In the genomic region with DNA sequence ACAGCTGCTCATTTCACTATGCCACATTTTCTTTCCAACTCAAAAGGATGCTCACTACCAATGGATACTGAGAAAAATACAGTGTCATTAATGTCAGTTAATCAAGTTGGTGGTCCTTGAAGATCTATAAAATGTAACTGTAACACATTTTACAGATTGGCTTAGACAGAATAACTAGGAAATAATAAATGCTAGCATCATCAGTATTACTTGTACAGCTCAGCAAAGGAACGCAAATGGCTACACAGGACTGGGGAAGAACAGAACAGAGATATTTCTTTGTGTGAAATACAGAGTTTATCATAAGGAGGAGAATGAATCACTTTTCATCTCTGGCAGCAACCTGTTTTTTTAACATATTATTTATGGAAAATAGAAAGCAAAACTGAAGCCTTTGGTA, we compare ENCODE assay signal across 8 cellular contexts. TPM values are rescaled to one million over a fixed set of nuclear protein-coding genes. Genes with fewer than 3 reads are reported as not detected.
DNase-seq lines count a peak whose midpoint lies in the region; ATAC-seq, FAIRE-seq and TF ChIP-seq lines count a peak whose summit lies in the region.

No MANE protein-coding gene starts in this region.

- peak overlapping the region; percentile 94 for H3K27ac Mint-ChIP-seq in neural crest cell (ENCODE audit: unreplicated experiment)

- WGBS in K562 (ENCODE audit: insufficient coverage, low coverage, missing lambda C conversion rate) = 71% methylated on average over 1 of the region's 1 CpG

- H3K9me1 ChIP-seq in K562 (ENCODE audit: control insufficient read depth, insufficient read depth, low read length) = no peaks in the 10 kb centered on the region

- TF ChIP-seq EP300 in K562 (IDR thresholded peaks at IDR 0.05; ENCODE audit: low read length) = no peak

- H3K4me2 ChIP-seq in DND-41 (ENCODE audit: insufficient read depth, low read length) = peak overlapping the region; percentile 34; the same call in 1 of the 2 replicates
- H3K4me2 ChIP-seq in K562 (ENCODE audit: insufficient read depth, low read length) = no peak overlapping the region; the same call in 1 of the 2 replicates

- intact Hi-C loops in K562 (cut with micrococcal nuclease) = no loop called here

- POLR2A ChIA-PET in K562 (lab: Yijun Ruan, JAX) = interaction anchor here (0.6 to 0.8 kb wide), 2 partner anchors 48 to 515 kb away, joined by 3 read pairs; no protein-coding TSS in a partner anchor

- H3K27me3 ChIP-seq in DND-41 (ENCODE audit: insufficient read depth, low read length, poor library complexity) (no peaks in the 10 kb centered on the region), K562 (ENCODE audit: control insufficient read depth in 2 of 2, insufficient read depth in 2 of 2, low read length in 2 of 2) (no peaks in the 10 kb centered on the region)

- in situ Hi-C loops in K562 (cut with MboI) = no loop called here

- H3K9ac ChIP-seq in DND-41 (ENCODE audit: low read depth, low read length) (no peak overlapping the region), K562 (ENCODE audit: insufficient read depth in 1 of 2, low read depth in 2 of 2, low read length in 2 of 2) (no peak overlapping the region)

- peaks cover 9% of the 10 kb centered on the region for H3K36me3 Mint-ChIP-seq in neural crest cell (ENCODE audit: low read depth)

- H3K4me1 ChIP-seq in DND-41 (ENCODE audit: insufficient read depth, low read length) (no peaks in the 10 kb centered on the region), K562 (replicated peaks in 1 of 2; ENCODE audit: control insufficient read depth in 2 of 2, insufficient read depth in 2 of 2, low read length in 2 of 2) (no peaks in the 10 kb centered on the region)

- no peak for TF ChIP-seq POLR2A in K562 (conservative IDR thresholded peaks at IDR 0.05)

- H4K20me1 ChIP-seq in DND-41 (ENCODE audit: insufficient read depth, low read length) = no peaks in the 10 kb centered on the region
- H4K20me1 ChIP-seq in K562 (replicated peaks; ENCODE audit: control insufficient read depth, insufficient read depth, low read length) = no peaks in the 10 kb centered on the region

- DNase-seq in DND-41 = no peak
- no peak for DNase-seq in K562 (ENCODE audit: extremely low read depth in 1 of 4, low spot score in 3 of 4)
- no peak for DNase-seq in neural crest cell (ENCODE audit: low read depth, low spot score)
- no peak for DNase-seq in SHP77 (lab: John Stamatoyannopoulos, UW)
- DNase-seq in nucleus accumbens (lab: John Stamatoyannopoulos, UW) = no peak
- DNase-seq in NCI-H2227 treated with DMSO at 0.1 percent for 48 hours (lab: John Stamatoyannopoulos, UW) = no peak

- no peak for TF ChIP-seq RAD21 in K562 (CRISPR knock-in tag; conservative IDR thresholded peaks at IDR 0.05 in 1 of 2, IDR thresholded peaks at IDR 0.05 in 1 of 2)

- CTCF ChIA-PET in K562 (lab: Yijun Ruan, JAX; ENCODE audit: low intra/inter-chr PET ratio) = no interaction called here

- peaks cover 3% of the 10 kb centered on the region for H3K9me3 Mint-ChIP-seq in neural crest cell

- peaks cover 63% of the 10 kb centered on the region for H3K4me1 Mint-ChIP-seq in neural crest cell

- H3K27ac ChIP-seq in DND-41 (ENCODE audit: low read length) (no peak overlapping the region), K562 (ENCODE audit: extremely low read depth, low read depth, low read length) (no peak overlapping the region)

- H3K4me3 Mint-ChIP-seq in neural crest cell = peak overlapping the region; percentile 21

- no peaks in the 10 kb centered on the region for H3K36me3 ChIP-seq in DND-41 (ENCODE audit: insufficient read depth, low read length)
- H3K36me3 ChIP-seq in K562 (ENCODE audit: control insufficient read depth, insufficient read depth, low read length) = no peaks in the 10 kb centered on the region

- H2AFZ ChIP-seq in DND-41 (ENCODE audit: low read depth, low read length) (no peak overlapping the region), K562 (ENCODE audit: low read depth, low read length) (peak overlapping the region; percentile 76)

- H3K4me3 ChIP-seq in DND-41 (ENCODE audit: low read depth in 1 of 2, low read length in 2 of 2) (no peak overlapping the region), K562 (no peak overlapping the region)

- TF ChIP-seq CTCF in DND-41 (IDR thresholded peaks at IDR 0.05; ENCODE audit: borderline replicate concordance, extremely low read depth, low read length, poor library complexity, severe bottlenecking) = no peak
- TF ChIP-seq CTCF in K562 (IDR thresholded peaks at IDR 0.05 in 2 of 3, conservative IDR thresholded peaks at IDR 0.05 in 1 of 3; ENCODE audit: insufficient read depth in 2 of 3, low read depth in 1 of 3, low read length in 3 of 3) = no peak
- no peak for TF ChIP-seq CTCF in neural crest cell (conservative IDR thresholded peaks at IDR 0.05)

- no peak for FAIRE-seq in K562 (lab: Jason Lieb, UNC)

- BruUV-seq in K562 (replicated peaks; lab: Mats Ljungman, UMichigan) = no TSS peak

- H3K79me2 ChIP-seq in DND-41 (ENCODE audit: insufficient read depth, low read length) (no peaks in the 10 kb centered on the region), K562 (ENCODE audit: control insufficient read depth, insufficient read depth, low read length) (no peaks in the 10 kb centered on the region)

- H3K9me3 ChIP-seq in DND-41 (ENCODE audit: insufficient read depth, low read length, severe bottlenecking) (no peaks in the 10 kb centered on the region), K562 (replicated peaks; ENCODE audit: control insufficient read depth, insufficient read depth, low read depth, low read length) (no peaks in the 10 kb centered on the region)

- ATAC-seq in DND-41 (ENCODE audit: insufficient read depth, low read depth) (no peak), HG02840 (IDR thresholded peaks at IDR 0.05; ENCODE audit: low FRiP score, unreplicated experiment) (peak; percentile 22), K562 (no peak), HG03159 (IDR thresholded peaks at IDR 0.05; ENCODE audit: unreplicated experiment) (no peak)

- no peaks in the 10 kb centered on the region for H3K27me3 Mint-ChIP-seq in neural crest cell (ENCODE audit: low read depth)

TF ChIP-seq in K562, 482 proteins besides CTCF, POLR2A, EP300 and RAD21:
- TF ChIP-seq ZNF316 (IDR thresholded peaks at IDR 0.05) = peak; percentile 43; the same call in 1 of the 2 replicates
- no peak for TF ChIP-seq CCAR2 (IDR thresholded peaks at IDR 0.05; ENCODE audit: low read depth, low read length)

RNA-seq across cellular contexts. Expression of gene QKI, which starts 8.2 kb away (rescaled TPM):
- total RNA-seq in K562 (2011; cell fraction: chromatin; rRNA removed; ENCODE audit: low replicate concordance) = 91.7 and 174 TPM in 2 replicates
- 37.5 and 45.5 TPM in 2 replicates for total RNA-seq in K562 (2011; cell fraction: nucleolus; rRNA removed)
- total RNA-seq in K562 (2011; cell fraction: nucleoplasm; rRNA removed) = 95.0 and 184 TPM in 2 replicates
- total RNA-seq in K562 (2014; rRNA removed) (107 and 114 TPM in 2 replicates), K562 (2014; rRNA removed; fragmentation: Illumina TruSeq; extraction: Trizol) (123 and 145 TPM in 2 replicates), K562 (2015; rRNA removed; fragmentation: Illumina TruSeq; extraction: Trizol) (118 and 128 TPM in 2 replicates), K562 (2021) (129 and 142 TPM in 2 replicates), neural crest cell (260 and 267 TPM in 2 replicates)
- polyA plus RNA-seq in K562 (2011; rRNA removed) (127 and 141 TPM in 2 replicates), K562 (2014; fragmentation: Illumina TruSeq; extraction: Trizol) (170 and 215 TPM in 2 replicates), K562 (2014; fragmentation: Nextera tagmentation; extraction: Ambion mirVana) (10 to 100 TPM; 20.4 to 61.0 TPM), K562 (2014; rRNA removed) (91.1 and 92.9 TPM in 2 replicates)
- 173 and 191 TPM in 2 replicates for polyA plus RNA-seq in K562 (2011; cell fraction: cytosol; rRNA removed)
- 121 and 146 TPM in 2 replicates for polyA plus RNA-seq in K562 (2011; cell fraction: nucleus; rRNA removed)
- polyA plus RNA-seq in K562 (2012) = 66.4 and 69.4 TPM in 2 replicates
- polyA minus RNA-seq in K562 (2011; rRNA and poly(A)+ RNA removed) = 390 and 459 TPM in 2 replicates
- 157 and 234 TPM in 2 replicates for polyA minus RNA-seq in K562 (2011; cell fraction: cytosol; rRNA and poly(A)+ RNA removed)
- polyA minus RNA-seq in K562 (2011; cell fraction: nucleus; rRNA and poly(A)+ RNA removed) = 111 and 169 TPM in 2 replicates
